ENCODE assay signal across 14 cellular contexts in the genomic region with DNA sequence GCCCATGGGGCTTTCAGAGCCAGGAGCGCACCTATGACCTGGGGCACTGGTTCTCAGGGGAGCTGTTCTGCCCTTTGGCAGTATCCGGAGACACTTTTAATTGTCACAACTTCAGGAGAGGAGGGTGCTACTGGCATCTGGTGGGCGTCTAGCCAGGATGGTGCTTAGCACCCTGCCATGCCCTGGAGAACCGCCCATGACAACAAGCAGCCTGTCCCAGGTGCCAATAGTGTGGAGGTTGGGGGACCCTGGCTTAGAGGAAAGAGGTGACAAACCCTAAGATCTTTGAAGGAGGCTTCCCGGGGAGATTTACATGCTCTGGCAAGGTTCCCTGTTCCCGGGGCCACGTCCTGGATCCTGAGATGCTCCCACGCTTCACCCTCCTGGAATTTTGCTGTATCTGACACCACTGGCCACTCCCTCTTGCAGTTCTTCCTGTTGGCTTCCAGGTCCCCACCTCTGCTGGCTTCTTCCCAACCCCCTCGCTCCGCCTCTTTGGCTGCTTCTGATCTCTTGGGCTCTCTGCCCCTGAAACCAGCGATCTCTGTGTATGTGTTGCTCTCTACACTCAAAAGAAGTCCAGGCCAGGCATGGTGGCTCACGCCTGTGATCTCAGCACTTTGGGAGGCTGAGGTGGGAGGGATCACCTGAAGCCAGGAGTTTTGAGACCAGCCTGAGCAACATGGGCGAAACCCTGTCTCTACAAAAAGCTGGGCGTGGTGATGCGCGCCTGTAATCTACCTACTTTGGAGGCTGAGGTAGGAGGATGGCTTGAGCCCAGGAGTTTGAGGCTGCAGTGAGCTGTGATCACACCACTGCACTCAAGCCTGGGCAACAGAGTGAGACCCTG. TPM values are rescaled to one million over a fixed set of nuclear protein-coding genes. Genes with fewer than 3 reads are reported as not detected.
A peak's percentile ranks its signal among the peaks of the same experiment; 100 is the strongest.
DNase-seq lines count a peak whose midpoint lies in the region; ATAC-seq and TF ChIP-seq lines count a peak whose summit lies in the region.
"Had no signal": no experiment of that assay in that cellular context is flagged by ENCODE, and none has a peak within 500 bp of the region (broad histone marks: within the 10 kb centered on the region; RNA-seq: fewer than 3 reads in every experiment).

No MANE protein-coding gene starts in this region.

- intact Hi-C loops in left ventricle myocardium superior (cut with micrococcal nuclease): no loop called here

- H3K9me3 ChIP-seq in thymus (ENCODE audit: control insufficient read depth): no peaks in the 10 kb centered on the region

- peak overlapping the region; percentile 26 for H3K27ac ChIP-seq in thymus (ENCODE audit: low read depth)

- peaks cover 72% of the 10 kb centered on the region for H3K36me3 ChIP-seq in thymus (ENCODE audit: control insufficient read depth, insufficient read depth)

- peak; percentile 37 for DNase-seq in astrocyte of the hippocampus (ENCODE audit: low read depth, low spot score)
- peak; percentile 88 for DNase-seq in left ventricle myocardium superior
- no peak for DNase-seq in NCI-H774 (lab: John Stamatoyannopoulos, UW)
- DNase-seq: activated CD8-positive, alpha-beta memory T cell treated with anti-CD3 and anti-CD28 coated beads, Interleukin-2, amount 50 U/mL, for 48 hours; CD4-positive, alpha-beta T cell; effector memory CD4-positive, alpha-beta T cell; hippocampal formation; NCI-H524 treated with DMSO at 0.1 percent for 48 hours; stimulated activated CD4-positive, alpha-beta T cell treated with anti-CD3 and anti-CD28 coated beads, Interleukin-2, amount 100 ng/mL, for 48 hours; stimulated activated naive B cell treated with anti-CD40 and anti-IgM and Interleukin-4, amounts not matched to agents 10 μg/mL and 1 μg/mL and 100 μg/mL, for 72 hours had no signal

- ATAC-seq in left ventricle myocardium superior (peak; percentile 80), HG02678 (IDR thresholded peaks at IDR 0.05; ENCODE audit: unreplicated experiment) (no peak), GM19395 (IDR thresholded peaks at IDR 0.05; ENCODE audit: unreplicated experiment) (no peak)
- ATAC-seq: stimulated activated naive B cell treated with anti-CD40 and anti-IgM and Interleukin-4, amounts not matched to agents 10 μg/mL and 1 μg/mL and 100 μg/mL, for 72 hours had no signal

- TF ChIP-seq RAD21 in Ishikawa (IDR thresholded peaks at IDR 0.05; ENCODE audit: low read depth): no peak

- 97% methylated on average over 16 of the region's 16 CpGs for WGBS in thymus

- TF ChIP-seq EP300 in Ishikawa (IDR thresholded peaks at IDR 0.05; ENCODE audit: borderline replicate concordance): no peak

- no peaks in the 10 kb centered on the region for H3K4me1 ChIP-seq in thymus (ENCODE audit: control insufficient read depth, insufficient read depth, low read length)

- H3K4me3 ChIP-seq in thymus (ENCODE audit: low read length): no peak overlapping the region

- H3K27me3 ChIP-seq in thymus (ENCODE audit: control insufficient read depth, insufficient read depth): no peaks in the 10 kb centered on the region

TF ChIP-seq in Ishikawa, 13 proteins besides CTCF, POLR2A, EP300 and RAD21:
- no peak for TF ChIP-seq ZBTB7A (IDR thresholded peaks at IDR 0.05; ENCODE audit: low read depth)
- TF ChIP-seq CEBPB (IDR thresholded peaks at IDR 0.05): no peak
- TF ChIP-seq CREB1 (IDR thresholded peaks at IDR 0.05; ENCODE audit: low read depth): no peak
- TF ChIP-seq YY1 (IDR thresholded peaks at IDR 0.05; ENCODE audit: low read depth): no peak
- peak; percentile 29; the same call in 1 of the 2 replicates for TF ChIP-seq TEAD4 (IDR thresholded peaks at IDR 0.05)
- TF ChIP-seq TAF1 (IDR thresholded peaks at IDR 0.05; ENCODE audit: low read depth): no peak
- no peak for TF ChIP-seq TCF12 (IDR thresholded peaks at IDR 0.05; ENCODE audit: low read depth)
- TF ChIP-seq, protein P1, sequence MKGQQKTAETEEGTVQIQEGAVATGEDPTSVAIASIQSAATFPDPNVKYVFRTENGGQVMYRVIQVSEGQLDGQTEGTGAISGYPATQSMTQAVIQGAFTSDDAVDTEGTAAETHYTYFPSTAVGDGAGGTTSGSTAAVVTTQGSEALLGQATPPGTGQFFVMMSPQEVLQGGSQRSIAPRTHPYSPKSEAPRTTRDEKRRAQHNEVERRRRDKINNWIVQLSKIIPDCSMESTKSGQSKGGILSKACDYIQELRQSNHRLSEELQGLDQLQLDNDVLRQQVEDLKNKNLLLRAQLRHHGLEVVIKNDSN (IDR thresholded peaks at IDR 0.05): no peak
- TF ChIP-seq, protein P2, sequence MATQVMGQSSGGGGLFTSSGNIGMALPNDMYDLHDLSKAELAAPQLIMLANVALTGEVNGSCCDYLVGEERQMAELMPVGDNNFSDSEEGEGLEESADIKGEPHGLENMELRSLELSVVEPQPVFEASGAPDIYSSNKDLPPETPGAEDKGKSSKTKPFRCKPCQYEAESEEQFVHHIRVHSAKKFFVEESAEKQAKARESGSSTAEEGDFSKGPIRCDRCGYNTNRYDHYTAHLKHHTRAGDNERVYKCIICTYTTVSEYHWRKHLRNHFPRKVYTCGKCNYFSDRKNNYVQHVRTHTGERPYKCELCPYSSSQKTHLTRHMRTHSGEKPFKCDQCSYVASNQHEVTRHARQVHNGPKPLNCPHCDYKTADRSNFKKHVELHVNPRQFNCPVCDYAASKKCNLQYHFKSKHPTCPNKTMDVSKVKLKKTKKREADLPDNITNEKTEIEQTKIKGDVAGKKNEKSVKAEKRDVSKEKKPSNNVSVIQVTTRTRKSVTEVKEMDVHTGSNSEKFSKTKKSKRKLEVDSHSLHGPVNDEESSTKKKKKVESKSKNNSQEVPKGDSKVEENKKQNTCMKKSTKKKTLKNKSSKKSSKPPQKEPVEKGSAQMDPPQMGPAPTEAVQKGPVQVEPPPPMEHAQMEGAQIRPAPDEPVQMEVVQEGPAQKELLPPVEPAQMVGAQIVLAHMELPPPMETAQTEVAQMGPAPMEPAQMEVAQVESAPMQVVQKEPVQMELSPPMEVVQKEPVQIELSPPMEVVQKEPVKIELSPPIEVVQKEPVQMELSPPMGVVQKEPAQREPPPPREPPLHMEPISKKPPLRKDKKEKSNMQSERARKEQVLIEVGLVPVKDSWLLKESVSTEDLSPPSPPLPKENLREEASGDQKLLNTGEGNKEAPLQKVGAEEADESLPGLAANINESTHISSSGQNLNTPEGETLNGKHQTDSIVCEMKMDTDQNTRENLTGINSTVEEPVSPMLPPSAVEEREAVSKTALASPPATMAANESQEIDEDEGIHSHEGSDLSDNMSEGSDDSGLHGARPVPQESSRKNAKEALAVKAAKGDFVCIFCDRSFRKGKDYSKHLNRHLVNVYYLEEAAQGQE (IDR thresholded peaks at IDR 0.05; ENCODE audit: low read depth): no peak
- 0 out of 2 replicates have a peak, but pooled peaks have one; percentile 16 for TF ChIP-seq NFIC (IDR thresholded peaks at IDR 0.05)

RNA-seq across cellular contexts. Expression of a gene that starts 31.1 kb away (rescaled TPM):
- 69.7 TPM for total RNA-seq in left ventricle myocardium superior
- 19.3 TPM for polyA plus RNA-seq in thymus

RNA-seq across cellular contexts. Expression of a gene that starts 32.2 kb away (rescaled TPM):
- total RNA-seq in left ventricle myocardium superior: 24.7 TPM
- polyA plus RNA-seq in thymus: 11.2 TPM

RNA-seq across cellular contexts. Expression of a gene that starts 43.5 kb away (rescaled TPM):
- 26.3 TPM for total RNA-seq in left ventricle myocardium superior
- polyA plus RNA-seq in thymus: 4.4 TPM

RNA-seq across cellular contexts. Expression of a gene that starts 57.1 kb away (rescaled TPM):
- total RNA-seq in left ventricle myocardium superior: 11.1 TPM
- polyA plus RNA-seq in thymus: 14.2 TPM
- total RNA-seq: CD4-positive, alpha-beta T cell had no signal
